8 cellular contexts compared by ENCODE assay signal in genomic region chr22:41947181-41948080, GRCh38. TPM values are rescaled to one million over a fixed set of nuclear protein-coding genes. Genes with fewer than 3 reads are reported as not detected.
A peak's percentile ranks its signal among the peaks of the same experiment; 100 is the strongest.
DNase-seq lines count a peak whose midpoint lies in the region; ATAC-seq and TF ChIP-seq lines count a peak whose summit lies in the region.

No MANE protein-coding gene starts in this region.

- H3K4me3 Mint-ChIP-seq in T-helper 17 cell = peak overlapping the region; percentile 91

- no peaks in the 10 kb centered on the region for H3F3A ChIP-seq in GM23248 (ENCODE audit: insufficient read depth)

- H3K9ac ChIP-seq in GM23248 = peak overlapping the region; percentile 76

- H2AFZ ChIP-seq in GM23248 = peak overlapping the region; percentile 91

- peaks cover 7% of the 10 kb centered on the region for H3K4me1 ChIP-seq in GM23248 (ENCODE audit: insufficient read depth)
- no peaks in the 10 kb centered on the region for H3K4me1 ChIP-seq in foreskin keratinocyte
- H3K4me1 ChIP-seq in gastrocnemius medialis = peaks cover 0 to 14% of the 10 kb centered on the region in 2 donors

- H3K9me2 ChIP-seq in GM23248 (ENCODE audit: insufficient read depth) = no peaks in the 10 kb centered on the region

- H3K4me2 ChIP-seq in GM23248 (ENCODE audit: unreplicated experiment) = peak overlapping the region; percentile 96

- H3K79me2 ChIP-seq in GM23248 (ENCODE audit: insufficient read depth) = peaks cover 10% of the 10 kb centered on the region; the same call in 1 of the 2 replicates

- 41 to 43% methylated on average over 30 to 33 of the region's 33 CpGs for WGBS in GM23248 (ENCODE audit: low coverage in 1 of 2, low lambda C conversion rate in 2 of 2, missing lambda C conversion rate in 2 of 2), 2 experiments

- TF ChIP-seq CTCF in foreskin keratinocyte (conservative IDR thresholded peaks at IDR 0.05) = no peak
- no peak for TF ChIP-seq CTCF in gastrocnemius medialis (IDR thresholded peaks at IDR 0.05 in 4 of 5, conservative IDR thresholded peaks at IDR 0.05 in 1 of 5)

- peak overlapping the region; percentile 81 for H3K4me3 ChIP-seq in GM23248
- H3K4me3 ChIP-seq in gastrocnemius medialis = peak overlapping the region; percentile 61 to 83 (median 80)

- no peak for ATAC-seq in T-helper 17 cell
- no peak for ATAC-seq in foreskin keratinocyte
- ATAC-seq in gastrocnemius medialis = no peak

- peak overlapping the region; percentile 32 for H3K27ac Mint-ChIP-seq in T-helper 17 cell

- H3K36me3 ChIP-seq in GM23248 (ENCODE audit: low read depth) = no peaks in the 10 kb centered on the region
- no peaks in the 10 kb centered on the region for H3K36me3 ChIP-seq in gastrocnemius medialis

- intact Hi-C loops in gastrocnemius medialis (cut with DNase I; ENCODE audit: low total_unique reads) = loop anchor here (2.0 kb wide), 2 partner anchors 123 to 421 kb away; partner anchors contain the start of gene NAGA

- DNase-seq in GM23248 (no peak), T-helper 17 cell (no peak), foreskin keratinocyte (no peak), gastrocnemius medialis (no peak), NCI-H1436 (lab: John Stamatoyannopoulos, UW) (no peak), NCI-H2196 treated with DMSO at 0.1 percent for 48 hours (lab: John Stamatoyannopoulos, UW; ENCODE audit: unreplicated experiment) (no peak), SK-N-DZ (ENCODE audit: low spot score) (no peak), DMS153 treated with DMSO at 0.1 percent for 48 hours (lab: John Stamatoyannopoulos, UW; ENCODE audit: unreplicated experiment) (no peak)

- no peaks in the 10 kb centered on the region for H3K27me3 Mint-ChIP-seq in T-helper 17 cell

- H3K27me3 ChIP-seq in GM23248 (replicated peaks; ENCODE audit: insufficient read depth) (no peaks in the 10 kb centered on the region), foreskin keratinocyte (no peaks in the 10 kb centered on the region), gastrocnemius medialis (peaks cover 0 to 5% (median 0%) of the 10 kb centered on the region in 3 donors)

- TF ChIP-seq POLR2A in gastrocnemius medialis (IDR thresholded peaks at IDR 0.05) = no peak

- H3K9me3 ChIP-seq in GM23248 (ENCODE audit: low read depth) (no peaks in the 10 kb centered on the region), T-helper 17 cell (ENCODE audit: control insufficient read depth, low read length, poor library complexity, severe bottlenecking) (no peaks in the 10 kb centered on the region), gastrocnemius medialis (no peaks in the 10 kb centered on the region)

- no peaks in the 10 kb centered on the region for H3K36me3 Mint-ChIP-seq in T-helper 17 cell (ENCODE audit: low read depth)

- H3K4me1 Mint-ChIP-seq in T-helper 17 cell = peaks cover 14% of the 10 kb centered on the region

- H3K27ac ChIP-seq in GM23248 (no peak overlapping the region), foreskin keratinocyte (peak overlapping the region; percentile 39), gastrocnemius medialis (peak overlapping the region; percentile 61 to 77 (median 68))

- in situ Hi-C loops in GM23248 (cut with MboI) = loop anchor here (10.0 kb wide), 1 partner anchor 253 kb away; the partner anchor contains the start of gene MEI1
- in situ Hi-C loops in gastrocnemius medialis (cut with MboI; ENCODE audit: low sequenced_read_pairs in 4 of 4) = loop anchor here in 2 of 4 donors (10.0 kb wide), 2 partner anchors 123 to 253 kb away; partner anchors contain the start of gene MEI1 (in 1 of the 2)

- no peaks in the 10 kb centered on the region for H4K20me1 ChIP-seq in GM23248 (ENCODE audit: insufficient read depth)

RNA-seq across cellular contexts. Expression of gene CENPM, which starts 0.5 kb away (rescaled TPM):
- total RNA-seq in GM23248 (2014; rRNA removed; shearing (Covaris generic)) = 5.7 and 15.0 TPM in 2 replicates
- polyA plus RNA-seq in GM23248 (2016; fragmentation: Nextera tagmentation; extraction: Ambion mirVana) (18.9 and 20.0 TPM in 2 replicates), foreskin keratinocyte (42.3 and 45.6 TPM in 2 replicates)
- total RNA-seq in T-helper 17 cell (10 to 100 TPM; 26.9 to 28.3 TPM), foreskin keratinocyte (29.0 and 33.2 TPM in 2 replicates), gastrocnemius medialis (1 to 10 TPM in 2 of 4 donors, not detected in 2; 1.5 to 5.1 TPM)
- 65.8 and 72.3 TPM in 2 replicates for polyA plus RNA-seq in SK-N-DZ (2014; cell fraction: cytosol; rRNA removed)
- 75.6 and 76.1 TPM in 2 replicates for polyA plus RNA-seq in SK-N-DZ (2014; cell fraction: nucleus; rRNA removed)

RNA-seq across cellular contexts. Expression of gene TNFRSF13C, which starts 20.8 kb away (rescaled TPM):
- 0.22 TPM in 1 of 2 replicates, not detected in the other for total RNA-seq in GM23248 (2014; rRNA removed; shearing (Covaris generic))
- polyA plus RNA-seq in GM23248 (2016; fragmentation: Nextera tagmentation; extraction: Ambion mirVana) (0.05 and 0.11 TPM in 2 replicates), foreskin keratinocyte (0.09 and 0.11 TPM in 2 replicates)
- total RNA-seq in T-helper 17 cell (10 to 100 TPM; 10.2 to 23.9 TPM), foreskin keratinocyte (0.11 and 0.17 TPM in 2 replicates), gastrocnemius medialis (not detected)
- 0.21 and 0.69 TPM in 2 replicates for polyA plus RNA-seq in SK-N-DZ (2014; cell fraction: cytosol; rRNA removed)
- 1.1 and 1.2 TPM in 2 replicates for polyA plus RNA-seq in SK-N-DZ (2014; cell fraction: nucleus; rRNA removed)

RNA-seq across cellular contexts. Expression of gene SEPTIN3, which starts 21.8 kb away (rescaled TPM):
- not detected in 2 replicates for total RNA-seq in GM23248 (2014; rRNA removed; shearing (Covaris generic))
- polyA plus RNA-seq in GM23248 (2016; fragmentation: Nextera tagmentation; extraction: Ambion mirVana) = 0.06 TPM in 1 of 2 replicates, not detected in the other
- under 1 TPM in 1 of 2 donors, not detected in 1; 0.42 TPM for total RNA-seq in T-helper 17 cell
- 0.03 and 0.11 TPM in 2 replicates for total RNA-seq in foreskin keratinocyte
- 0.06 TPM in 2 replicates for polyA plus RNA-seq in foreskin keratinocyte
- under 1 TPM in 1 of 4 donors, not detected in 3; 0.18 TPM for total RNA-seq in gastrocnemius medialis
- polyA plus RNA-seq in SK-N-DZ (2014; cell fraction: cytosol; rRNA removed) = 46.1 and 48.4 TPM in 2 replicates
- 22.6 and 39.4 TPM in 2 replicates for polyA plus RNA-seq in SK-N-DZ (2014; cell fraction: nucleus; rRNA removed)

RNA-seq across cellular contexts. Expression of gene SHISA8, which starts 32.6 kb away (rescaled TPM):
- not detected in 2 replicates for total RNA-seq in GM23248 (2014; rRNA removed; shearing (Covaris generic))
- not detected in 2 replicates for polyA plus RNA-seq in GM23248 (2016; fragmentation: Nextera tagmentation; extraction: Ambion mirVana)
- 1 to 10 TPM in 1 of 2 donors, not detected in 1; 1.6 TPM for total RNA-seq in T-helper 17 cell
- not detected in 2 replicates for total RNA-seq in foreskin keratinocyte
- not detected in 2 replicates for polyA plus RNA-seq in foreskin keratinocyte
- not detected for total RNA-seq in gastrocnemius medialis
- polyA plus RNA-seq in SK-N-DZ (2014; cell fraction: cytosol; rRNA removed) = 0.16 TPM in 1 of 2 replicates, not detected in the other
- 3.7 and 5.5 TPM in 2 replicates for polyA plus RNA-seq in SK-N-DZ (2014; cell fraction: nucleus; rRNA removed)
